23 cellular contexts compared by ENCODE assay signal in the genomic region with DNA sequence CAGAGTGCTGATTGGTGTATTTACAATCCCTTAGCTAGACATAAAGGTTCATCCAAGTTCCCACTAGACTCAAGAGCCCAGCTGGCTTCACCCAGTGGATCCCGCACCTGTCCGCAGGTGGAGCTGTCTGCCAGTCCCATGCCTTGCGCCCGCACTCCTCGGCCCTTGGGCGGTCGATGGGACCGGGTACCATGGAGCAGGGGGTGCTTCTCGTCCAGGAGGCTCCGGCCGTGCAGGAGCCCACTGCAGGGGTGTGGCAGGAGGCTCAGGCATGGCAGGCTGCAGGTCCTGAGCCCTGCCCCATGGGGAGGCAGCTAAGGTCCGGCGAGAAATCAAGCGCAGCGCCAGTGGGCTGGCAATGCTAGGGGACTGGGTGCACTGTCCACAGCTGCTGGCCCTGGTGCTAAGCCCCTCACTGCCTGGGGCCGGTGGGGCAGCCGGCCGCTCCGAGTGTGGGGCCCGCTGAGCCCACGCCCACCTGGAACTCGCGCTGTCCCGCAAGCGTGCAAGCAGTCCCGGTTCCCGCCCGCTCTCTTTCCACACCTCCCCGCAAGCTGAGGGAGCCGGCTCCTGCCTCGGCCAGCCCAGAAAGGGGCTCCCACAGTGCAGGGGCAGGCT.
"Had no signal": no experiment of that assay in that cellular context is flagged by ENCODE, and none has a peak within 500 bp of the region (broad histone marks: within the 10 kb centered on the region; RNA-seq: fewer than 3 reads in every experiment).

No MANE protein-coding gene starts in this region.

- H3K36me3 Mint-ChIP-seq: IgD-negative memory B cell had no signal

- H3K9me3 ChIP-seq: Peyer's patch, SJSA1 had no signal

- H3K4me3 Mint-ChIP-seq: IgD-negative memory B cell had no signal

- ATAC-seq: K562, Right ventricle myocardium inferior had no signal

- H3K4me1 Mint-ChIP-seq: IgD-negative memory B cell had no signal

- H3K9ac ChIP-seq: KMS-11 had no signal

- H3K4me2 ChIP-seq: KMS-11, PC-9 had no signal

- H3K9me3 Mint-ChIP-seq: IgD-negative memory B cell had no signal

- H3K27me3 ChIP-seq: Peyer's patch, SJSA1 had no signal

- H3K4me3 ChIP-seq: K562, PC-9, Peyer's patch, SJSA1, SK-N-MC had no signal

- H3K27ac Mint-ChIP-seq: IgD-negative memory B cell had no signal

- H2AFZ ChIP-seq: PC-9 had no signal

- H3K36me3 ChIP-seq: Peyer's patch, SJSA1 had no signal

- H3K4me1 ChIP-seq: Peyer's patch, SJSA1 had no signal

- H3K27ac ChIP-seq: KMS-11, PC-9, Peyer's patch, SJSA1, SK-N-MC had no signal

- FAIRE-seq: K562 had no signal

- H3K27me3 Mint-ChIP-seq: IgD-negative memory B cell had no signal

- DNase-seq: Kasumi-1, MM.1S, NCI-H1092 treated with DMSO at 0.1 percent for 48 hours, NCI-H1436, NCI-H187, NCI-H2029, NCI-H2081 treated with DMSO at 0.1 percent for 48 hours, NCI-H2171, NCI-H226, NCI-H446, NCI-H510A, NCI-H524 treated with DMSO at 0.1 percent for 48 hours, NCI-H69, NCI-H774, PC-9, Peyer's patch, SIG-M5 had no signal
